ENCODE assay signal across 20 cellular contexts in the genomic region with DNA sequence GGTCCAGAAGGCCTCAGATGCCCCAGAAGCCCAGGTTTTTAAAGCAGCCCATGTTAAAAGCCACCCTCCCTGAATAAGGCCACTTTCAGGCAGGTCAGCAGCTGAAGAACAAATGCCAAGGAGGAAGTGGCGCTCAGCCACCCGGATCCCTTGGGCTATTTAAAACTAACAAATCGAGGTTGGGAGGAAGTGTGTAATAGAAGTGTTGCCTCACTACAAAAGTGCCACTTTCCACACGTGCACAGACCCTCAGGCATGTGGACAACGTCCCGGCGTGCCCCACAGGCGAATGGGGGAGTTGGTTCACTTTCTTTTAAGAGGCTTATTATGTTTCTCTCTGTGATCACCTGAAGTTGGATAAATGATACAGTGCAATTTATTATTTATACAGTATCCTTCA.
"Had no signal": no experiment of that assay in that cellular context is flagged by ENCODE, and none has a peak within 500 bp of the region (broad histone marks: within the 10 kb centered on the region; RNA-seq: fewer than 3 reads in every experiment).

No MANE protein-coding gene starts in this region.

- ATAC-seq: activated CD8-positive, alpha-beta T cell treated with anti-CD3 and anti-CD28 coated beads for 36 hours; activated naive CD8-positive, alpha-beta T cell treated with anti-CD3 and anti-CD28 coated beads, Interleukin-2, amount 50 U/mL, for 24 hours; activated T-helper 17 cell treated with anti-CD3 and anti-CD28 coated beads, Interleukin-2, amount 50 U/mL, for 72 hours; heart left ventricle; left lung; stimulated activated effector memory CD8-positive, alpha-beta T cell treated with anti-CD3 and anti-CD28 coated beads, Interleukin-12 subunit alpha, Interleukin-12 subunit beta, amount 100 ng/mL, for 72 hours had no signal

- H3K27me3 ChIP-seq: heart left ventricle, right atrium auricular region, testis had no signal

- H3K27ac ChIP-seq: coronary artery, heart left ventricle, left lung, prostate gland, right atrium auricular region, stomach, testis had no signal

- H3K4me3 ChIP-seq: coronary artery, heart left ventricle, left lung, prostate gland, right atrium auricular region, stomach, testis had no signal

- DNase-seq: activated CD4-positive, alpha-beta T cell treated with anti-CD3 and anti-CD28 coated beads for 48 hours; activated CD4-positive, CD25-positive, alpha-beta regulatory T cell; activated CD8-positive, alpha-beta T cell treated with anti-CD3 and anti-CD28 coated beads for 36 hours; activated naive CD4-positive, alpha-beta T cell treated with anti-CD3 and anti-CD28 coated beads for 36 hours; activated naive CD8-positive, alpha-beta T cell treated with anti-CD3 and anti-CD28 coated beads, Interleukin-2, amount 50 U/mL, for 24 hours; activated T-cell treated with anti-CD3 and anti-CD28 coated beads, Interleukin-2, amount 50 U/mL, for 1 hour; central memory CD4-positive, alpha-beta T cell; erythroblast; naive B cell; stimulated activated CD4-positive, alpha-beta T cell treated with anti-CD3 and anti-CD28 coated beads, Interleukin-15, amount 100 ng/mL, for 24 hours; stimulated activated CD4-positive, alpha-beta T cell treated with anti-CD3 and anti-CD28 coated beads, Interleukin-4, amount 100 ng/mL, for 24 hours; stomach; testis had no signal
